In genomic region chr3:47824541-47825473, GRCh38 we compare ENCODE assay signal across 8 cellular contexts. TPM values are rescaled to one million over a fixed set of nuclear protein-coding genes. Genes with fewer than 3 reads are reported as not detected.
DNase-seq lines count a peak whose midpoint lies in the region; ATAC-seq and TF ChIP-seq lines count a peak whose summit lies in the region.

No MANE protein-coding gene starts in this region.

- peak; percentile 68 for DNase-seq in CD14-positive monocyte (ENCODE audit: low spot score)
- peak; percentile 93 for DNase-seq in GM19240 (ENCODE audit: insufficient read length, low spot score)
- DNase-seq in NCI-H774 (lab: John Stamatoyannopoulos, UW) = peak; percentile 58
- DNase-seq in activated CD8-positive, alpha-beta T cell treated with anti-CD3 and anti-CD28 coated beads, Interleukin-2, amount 10 ng/mL, durations not matched to agents 7 days and 5 days = peak; percentile 80
- peak; percentile 54 to 67 (median 66) for DNase-seq in effector memory CD4-positive, alpha-beta T cell
- DNase-seq in mesenchymal stem cell = peak; percentile 85
- DNase-seq in stimulated activated CD8-positive, alpha-beta memory T cell treated with anti-CD3 and anti-CD28 coated beads, Interleukin-12 subunit alpha, Interleukin-12 subunit beta, amount 100 ng/mL, for 4 hours (ENCODE audit: low read depth) = peak; percentile 58

- H2AFZ ChIP-seq in mesenchymal stem cell (ENCODE audit: low read depth, low read length) = peak overlapping the region; percentile 84

- H4K91ac ChIP-seq in mesenchymal stem cell (ENCODE audit: low read length) = peak overlapping the region; percentile 86

- peaks cover 24% of the 10 kb centered on the region for H3K4me1 Mint-ChIP-seq in CD14-positive monocyte
- peaks cover 34% of the 10 kb centered on the region for H3K4me1 Mint-ChIP-seq in activated CD8-positive, alpha-beta T cell treated with anti-CD3 and anti-CD28 coated beads, Interleukin-2, amount 10 ng/mL, durations not matched to agents 7 days and 5 days (ENCODE audit: low read depth)

- H3K27ac ChIP-seq in effector memory CD4-positive, alpha-beta T cell (ENCODE audit: insufficient read depth, low read length, poor library complexity, severe bottlenecking) = peak overlapping the region; percentile 80
- peak overlapping the region; percentile 23 for H3K27ac ChIP-seq in mesenchymal stem cell (ENCODE audit: low read length, poor library complexity, severe bottlenecking)

- H3K4me3 ChIP-seq in effector memory CD4-positive, alpha-beta T cell (ENCODE audit: insufficient read depth, low read depth, low read length, poor library complexity, severe bottlenecking) = peak overlapping the region; percentile 88
- H3K4me3 ChIP-seq in mesenchymal stem cell (ENCODE audit: insufficient read depth in 1 of 2, low read depth in 1 of 2, low read length in 2 of 2) = peak overlapping the region; percentile 97 to 99

- H2BK5ac ChIP-seq in mesenchymal stem cell (ENCODE audit: low read depth, low read length, poor library complexity, severe bottlenecking) = peak overlapping the region; percentile 26

- peak overlapping the region; percentile 100 for H4K8ac ChIP-seq in mesenchymal stem cell (ENCODE audit: low read length)

- H3K4me3 Mint-ChIP-seq in CD14-positive monocyte = peak overlapping the region; percentile 85 to 91
- peak overlapping the region; percentile 89 for H3K4me3 Mint-ChIP-seq in activated CD8-positive, alpha-beta T cell treated with anti-CD3 and anti-CD28 coated beads, Interleukin-2, amount 10 ng/mL, durations not matched to agents 7 days and 5 days

- peak overlapping the region in 6 of 7 donors; percentile 57 to 88 (median 74) for H3K27ac Mint-ChIP-seq in CD14-positive monocyte
- H3K27ac Mint-ChIP-seq in activated CD8-positive, alpha-beta T cell treated with anti-CD3 and anti-CD28 coated beads, Interleukin-2, amount 10 ng/mL, durations not matched to agents 7 days and 5 days = peak overlapping the region; percentile 81

- no peak overlapping the region for H2BK12ac ChIP-seq in mesenchymal stem cell (ENCODE audit: low read length in 2 of 2)

- CTCF ChIA-PET in activated CD8-positive, alpha-beta T cell treated with anti-CD3 and anti-CD28 coated beads, Interleukin-2, amount 10 ng/mL, durations not matched to agents 7 days and 5 days (lab: Charles Lee) = interaction anchor here (0.7 to 5.1 kb wide), 41 partner anchors 9 to 1106 kb away, joined by 3 to 45 read pairs (median 4); partner anchors contain the start of gene DHX30

- H2BK120ac ChIP-seq in mesenchymal stem cell (ENCODE audit: low read depth, low read length) = peak overlapping the region; percentile 85

- H3K27me3 Mint-ChIP-seq in CD14-positive monocyte (ENCODE audit: low read depth in 3 of 3) = peaks cover 0 to 1% (median 1%) of the 10 kb centered on the region in 3 donors
- no peaks in the 10 kb centered on the region for H3K27me3 Mint-ChIP-seq in activated CD8-positive, alpha-beta T cell treated with anti-CD3 and anti-CD28 coated beads, Interleukin-2, amount 10 ng/mL, durations not matched to agents 7 days and 5 days (ENCODE audit: low read depth)

- peak overlapping the region; percentile 98 for H3K4me2 ChIP-seq in mesenchymal stem cell (ENCODE audit: low read length, poor library complexity, severe bottlenecking)

- intact Hi-C loops in CD14-positive monocyte (cut with micrococcal nuclease) = loop anchor here (2.0 to 5.0 kb wide), 2 partner anchors 166 to 167 kb away; no protein-coding TSS in a partner anchor

- H3K27me3 ChIP-seq in effector memory CD4-positive, alpha-beta T cell (replicated peaks; ENCODE audit: control insufficient read depth, insufficient read depth, low read length, poor library complexity, severe bottlenecking) = no peaks in the 10 kb centered on the region
- no peaks in the 10 kb centered on the region for H3K27me3 ChIP-seq in mesenchymal stem cell (ENCODE audit: control insufficient read depth in 1 of 2, insufficient read depth in 1 of 2, low read length in 2 of 2)

- 4% methylated on average over 75 of the region's 77 CpGs for WGBS in mesenchymal stem cell

- peak overlapping the region; percentile 87 to 91 for H3K4ac ChIP-seq in mesenchymal stem cell (ENCODE audit: low read depth in 1 of 2, low read length in 2 of 2)

- peak; percentile 88 for TF ChIP-seq CTCF in CD14-positive monocyte (IDR thresholded peaks at IDR 0.05)

- peak overlapping the region; percentile 96 for H3K9ac ChIP-seq in mesenchymal stem cell (ENCODE audit: low read length)

- H3K4me1 ChIP-seq in effector memory CD4-positive, alpha-beta T cell (ENCODE audit: control insufficient read depth, insufficient read depth, low read length, poor library complexity, severe bottlenecking) = peaks cover 13% of the 10 kb centered on the region
- H3K4me1 ChIP-seq in mesenchymal stem cell (ENCODE audit: control insufficient read depth, insufficient read depth, low read depth, low read length) = peaks cover 8% of the 10 kb centered on the region

- POLR2A ChIA-PET in activated CD8-positive, alpha-beta T cell treated with anti-CD3 and anti-CD28 coated beads, Interleukin-2, amount 10 ng/mL, durations not matched to agents 7 days and 5 days (lab: Charles Lee) = interaction anchor here (0.6 to 2.0 kb wide), 7 partner anchors 12 to 363 kb away, joined by 3 to 5 read pairs (median 3); partner anchors contain the start of genes CDC25A and DHX30

- H3K36me3 ChIP-seq in effector memory CD4-positive, alpha-beta T cell (ENCODE audit: control insufficient read depth, insufficient read depth, low read length) = peaks cover 19% of the 10 kb centered on the region
- H3K36me3 ChIP-seq in mesenchymal stem cell (ENCODE audit: control insufficient read depth in 1 of 2, insufficient read depth in 2 of 2, low read depth in 1 of 2, low read length in 2 of 2) = peaks cover 27 to 43% of the 10 kb centered on the region in 2 experiments

- no peak overlapping the region for H3K23ac ChIP-seq in mesenchymal stem cell (ENCODE audit: low read length in 2 of 2)

- H3K9me3 Mint-ChIP-seq in CD14-positive monocyte = no peaks in the 10 kb centered on the region
- H3K9me3 Mint-ChIP-seq in activated CD8-positive, alpha-beta T cell treated with anti-CD3 and anti-CD28 coated beads, Interleukin-2, amount 10 ng/mL, durations not matched to agents 7 days and 5 days (ENCODE audit: insufficient read depth) = no peaks in the 10 kb centered on the region

- peak overlapping the region; percentile 78 to 94 for H3K18ac ChIP-seq in mesenchymal stem cell (ENCODE audit: low read depth in 1 of 2, low read length in 2 of 2)

- H3K79me1 ChIP-seq in mesenchymal stem cell (replicated peaks; ENCODE audit: low read length, poor library complexity, severe bottlenecking) = peaks cover 16% of the 10 kb centered on the region

- H2AK5ac ChIP-seq in mesenchymal stem cell (ENCODE audit: low read length, severe bottlenecking) = peak overlapping the region; percentile 75

- peak overlapping the region in 1 of 2 experiments; percentile 88 for H3K14ac ChIP-seq in mesenchymal stem cell (ENCODE audit: low read length in 2 of 2)

- ATAC-seq in HG03457 (IDR thresholded peaks at IDR 0.05; ENCODE audit: unreplicated experiment) = peak; percentile 87
- ATAC-seq in activated CD8-positive, alpha-beta T cell treated with anti-CD3 and anti-CD28 coated beads, Interleukin-2, amount 10 ng/mL, durations not matched to agents 7 days and 5 days = peak; percentile 100

- no peaks in the 10 kb centered on the region for H3K9me3 ChIP-seq in effector memory CD4-positive, alpha-beta T cell (ENCODE audit: control insufficient read depth, low read length)
- H3K9me3 ChIP-seq in mesenchymal stem cell (ENCODE audit: control insufficient read depth, low read length) = no peaks in the 10 kb centered on the region

- peak overlapping the region; percentile 83 for H2BK15ac ChIP-seq in mesenchymal stem cell (ENCODE audit: low read depth, poor library complexity, severe bottlenecking)

- peaks cover 33 to 51% of the 10 kb centered on the region in 2 donors for H3K36me3 Mint-ChIP-seq in CD14-positive monocyte
- H3K36me3 Mint-ChIP-seq in activated CD8-positive, alpha-beta T cell treated with anti-CD3 and anti-CD28 coated beads, Interleukin-2, amount 10 ng/mL, durations not matched to agents 7 days and 5 days (ENCODE audit: low read depth) = peaks cover 39% of the 10 kb centered on the region

RNA-seq across cellular contexts. Expression of gene DHX30, which starts 21.9 kb away (rescaled TPM):
- polyA plus RNA-seq in CD14-positive monocyte = 10 to 100 TPM; 19.4 to 20.1 TPM
- total RNA-seq in activated CD8-positive, alpha-beta T cell treated with anti-CD3 and anti-CD28 coated beads, Interleukin-2, amount 10 ng/mL, durations not matched to agents 7 days and 5 days = 10 to 100 TPM; 72.8 to 75.7 TPM
- 27.7 TPM for polyA plus RNA-seq in mesenchymal stem cell (2013, experiment 1 of 2)
- 27.9 TPM for polyA plus RNA-seq in mesenchymal stem cell (2013, experiment 2 of 2)

RNA-seq across cellular contexts. Expression of gene SMARCC1, which starts 43.1 kb away (rescaled TPM):
- polyA plus RNA-seq in CD14-positive monocyte = 10 to 100 TPM; 20.5 to 33.5 TPM
- total RNA-seq in activated CD8-positive, alpha-beta T cell treated with anti-CD3 and anti-CD28 coated beads, Interleukin-2, amount 10 ng/mL, durations not matched to agents 7 days and 5 days = 10 to 100 TPM; 76.4 to 98.1 TPM
- polyA plus RNA-seq in mesenchymal stem cell (2013, experiment 1 of 2) = 40.9 TPM
- 39.5 TPM for polyA plus RNA-seq in mesenchymal stem cell (2013, experiment 2 of 2)

Comparison
In these comparisons a context has a peak if more than half of its experiments do, and no peak if none do; other contexts are left out.
1. Peak in every context shown above with its lines: DNase-seq, ATAC-seq, H3K4me3 ChIP-seq and H3K27ac ChIP-seq.